ENCODE assay signal across 8 cellular contexts in the genomic region with DNA sequence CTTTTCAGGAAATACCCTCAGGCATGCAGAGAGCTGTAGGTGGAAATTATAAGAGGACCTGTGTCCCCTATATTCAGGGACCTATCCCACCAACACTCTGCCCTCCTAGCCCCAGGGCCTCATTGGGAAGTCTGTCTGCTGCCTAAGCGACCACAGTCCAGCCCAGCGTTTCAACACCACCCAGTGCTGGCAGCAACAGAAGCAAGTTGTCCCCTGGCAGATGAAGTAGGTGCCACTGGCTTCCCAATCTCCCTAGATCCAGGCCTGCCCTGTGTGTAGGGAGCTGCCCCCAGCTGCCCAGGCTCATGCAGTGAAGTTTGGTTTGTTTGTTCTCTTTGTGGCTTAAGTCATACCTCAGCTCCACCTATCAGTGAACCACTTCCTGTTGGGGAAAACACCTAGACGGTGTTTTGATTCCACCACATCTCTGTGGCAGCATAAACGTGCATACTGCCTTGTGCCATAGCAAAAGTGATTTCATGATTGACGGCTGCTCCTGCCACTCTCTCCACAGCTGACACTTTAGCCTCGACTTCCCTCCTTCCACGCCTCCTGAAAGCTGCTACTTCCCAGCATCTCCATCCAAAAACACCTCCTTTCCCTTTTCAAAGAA. TPM values are rescaled to one million over a fixed set of nuclear protein-coding genes. Genes with fewer than 3 reads are reported as not detected.
DNase-seq lines count a peak whose midpoint lies in the region; ATAC-seq, FAIRE-seq and TF ChIP-seq lines count a peak whose summit lies in the region.

No MANE protein-coding gene starts in this region.

- no peak for TF ChIP-seq CTCF in HL-60 (IDR thresholded peaks at IDR 0.05; ENCODE audit: insufficient read depth, low read length)
- TF ChIP-seq CTCF in endothelial cell (IDR thresholded peaks at IDR 0.05; ENCODE audit: unreplicated experiment): no peak
- no peak for TF ChIP-seq CTCF in D721Med (IDR thresholded peaks at IDR 0.05; ENCODE audit: insufficient read depth, missing control alignments)

- H3K27ac Mint-ChIP-seq in endothelial cell (ENCODE audit: unreplicated experiment): peak overlapping the region; percentile 32

- H3K4me3 Mint-ChIP-seq in endothelial cell (ENCODE audit: unreplicated experiment): no peak overlapping the region

- peaks cover 15% of the 10 kb centered on the region for H3K27me3 Mint-ChIP-seq in endothelial cell (ENCODE audit: unreplicated experiment)

- no peaks in the 10 kb centered on the region for H3K9me3 Mint-ChIP-seq in endothelial cell (ENCODE audit: unreplicated experiment)

- H3K27ac ChIP-seq in HL-60 (replicated peaks): peak overlapping the region; percentile 24

- ATAC-seq in GM21447 (IDR thresholded peaks at IDR 0.05; ENCODE audit: unreplicated experiment): peak; percentile 100

- H3K4me1 Mint-ChIP-seq in endothelial cell (ENCODE audit: unreplicated experiment): peaks cover 36% of the 10 kb centered on the region

- FAIRE-seq in D721Med (lab: Jason Lieb, UNC): no peak

- H3K27me3 ChIP-seq in HL-60 (ENCODE audit: insufficient read depth, poor library complexity, severe bottlenecking): no peaks in the 10 kb centered on the region

- peak; percentile 68 for DNase-seq in DMS153 treated with DMSO at 0.1 percent for 48 hours (lab: John Stamatoyannopoulos, UW; ENCODE audit: unreplicated experiment)
- DNase-seq in HL-60 (ENCODE audit: low read depth in 1 of 2, low spot score in 1 of 2): peak in 1 of 2 experiments; percentile 26
- peak; percentile 62 to 64 for DNase-seq in activated CD4-positive, alpha-beta T cell treated with anti-CD3 and anti-CD28 coated beads for 4 hours
- no peak for DNase-seq in endothelial cell (ENCODE audit: low spot score)
- DNase-seq in stimulated activated CD8-positive, alpha-beta memory T cell treated with anti-CD3 and anti-CD28 coated beads, Interleukin-15, amount 100 ng/mL, for 4 hours (ENCODE audit: low read depth in 2 of 2): peak; percentile 27 to 58
- no peak for DNase-seq in epidermal melanocyte (ENCODE audit: insufficient read length, low spot score)
- no peak for DNase-seq in D721Med (ENCODE audit: insufficient read length, low spot score)

- no peak overlapping the region for H3K4me3 ChIP-seq in HL-60 (replicated peaks; ENCODE audit: insufficient read depth, low read length)

- no peaks in the 10 kb centered on the region for H3K36me3 Mint-ChIP-seq in endothelial cell (ENCODE audit: low read depth, unreplicated experiment)

RNA-seq across cellular contexts. Expression of a gene that starts 8.1 kb away (rescaled TPM):
- total RNA-seq in endothelial cell (ENCODE audit: unreplicated experiment): 0.28 TPM

RNA-seq across cellular contexts. Expression of a gene that starts 14.9 kb away (rescaled TPM):
- 79.9 TPM for total RNA-seq in endothelial cell (ENCODE audit: unreplicated experiment)

RNA-seq across cellular contexts. Expression of a gene that starts 27.0 kb away (rescaled TPM):
- 44.5 TPM for total RNA-seq in endothelial cell (ENCODE audit: unreplicated experiment)

RNA-seq across cellular contexts. Expression of a gene that starts 44.0 kb away (rescaled TPM):
- total RNA-seq in endothelial cell (ENCODE audit: unreplicated experiment): 0.26 TPM

Comparison
In these comparisons a context has a peak if more than half of its experiments do, and no peak if none do; other contexts are left out.
1. DNase-seq: peak in DMS153 treated with DMSO at 0.1 percent for 48 hours (single experiment), activated CD4-positive, alpha-beta T cell treated with anti-CD3 and anti-CD28 coated beads for 4 hours (2 of 2) and stimulated activated CD8-positive, alpha-beta memory T cell treated with anti-CD3 and anti-CD28 coated beads, Interleukin-15, amount 100 ng/mL, for 4 hours (2 of 2); none in endothelial cell (single experiment), epidermal melanocyte (single experiment) and D721Med (single experiment).